In the genomic region with DNA sequence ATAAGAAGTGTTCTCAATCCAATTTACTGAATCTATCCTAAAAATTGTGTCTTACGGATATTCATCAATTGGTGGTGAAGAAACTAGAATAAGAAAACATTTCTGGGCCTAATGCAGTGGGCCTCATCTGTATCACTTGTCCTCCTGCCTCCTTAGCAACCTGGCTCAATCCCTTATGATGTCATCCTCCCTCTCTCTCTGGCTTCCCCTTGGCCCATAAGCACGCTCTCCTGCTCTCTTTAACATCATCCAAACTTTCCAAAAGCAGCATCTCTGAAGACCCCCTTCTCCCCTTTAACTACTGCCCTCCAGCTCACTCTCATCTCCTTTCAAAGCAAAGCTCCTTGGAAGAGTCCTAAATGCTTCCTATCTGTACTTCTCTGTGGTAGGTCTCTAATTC, we compare ENCODE assay signal across 17 cellular contexts. TPM values are rescaled to one million over a fixed set of nuclear protein-coding genes. Genes with fewer than 3 reads are reported as not detected.
DNase-seq lines count a peak whose midpoint lies in the region; ATAC-seq and TF ChIP-seq lines count a peak whose summit lies in the region.
"Had no signal": no experiment of that assay in that cellular context is flagged by ENCODE, and none has a peak within 500 bp of the region (broad histone marks: within the 10 kb centered on the region; RNA-seq: fewer than 3 reads in every experiment).

No MANE protein-coding gene starts in this region.

- intact Hi-C loops in PC-9 (cut with micrococcal nuclease; ENCODE audit: unreplicated experiment) (no loop called here), esophagus squamous epithelium (cut with DNase I) (no loop called here)

- H3K9me3 ChIP-seq in PC-9 (ENCODE audit: insufficient read depth, low read depth) (no peaks in the 10 kb centered on the region), esophagus squamous epithelium (no peaks in the 10 kb centered on the region), smooth muscle cell (replicated peaks; ENCODE audit: low read depth) (no peaks in the 10 kb centered on the region)

- H3K79me2 ChIP-seq in PC-9 (ENCODE audit: low read depth) = no peaks in the 10 kb centered on the region
- no peaks in the 10 kb centered on the region for H3K79me2 ChIP-seq in smooth muscle cell (ENCODE audit: low read depth)

- peaks cover 22% of the 10 kb centered on the region; the same call in 1 of the 2 replicates for H3F3A ChIP-seq in PC-9 (ENCODE audit: insufficient read depth, low read depth)
- H3F3A ChIP-seq in smooth muscle cell (ENCODE audit: low read depth) = no peaks in the 10 kb centered on the region

- DNase-seq in PC-9 (no peak), epithelial cell of prostate (ENCODE audit: low read depth, low spot score) (no peak), esophagus squamous epithelium (lab: John Stamatoyannopoulos, UW) (no peak), smooth muscle cell (lab: John Stamatoyannopoulos, UW; ENCODE audit: unreplicated experiment) (no peak)
- no peak for DNase-seq in activated CD4-positive, alpha-beta T cell treated with anti-CD3 and anti-CD28 coated beads for 1 hour
- no peak for DNase-seq in NK-92 treated with Interleukin-12 subunit alpha and Interleukin-12 subunit beta, amount 100 ng/mL, for 24 hours (lab: John Stamatoyannopoulos, UW)
- DNase-seq: Calu3; CD4-positive, alpha-beta memory T cell; COR-L47; DMS153; DND-41; H9; HFFc6 had no signal

- H3K4me3 ChIP-seq in PC-9 (no peak overlapping the region), esophagus squamous epithelium (no peak overlapping the region), smooth muscle cell (no peak overlapping the region)
- H3K4me3 ChIP-seq: GM23338 had no signal

- H3K9me2 ChIP-seq in PC-9 (ENCODE audit: insufficient read depth) = no peaks in the 10 kb centered on the region

- peaks cover 30% of the 10 kb centered on the region for H3K4me1 ChIP-seq in PC-9 (replicated peaks; ENCODE audit: insufficient read depth)
- peaks cover 6 to 62% (median 9%) of the 10 kb centered on the region in 3 donors for H3K4me1 ChIP-seq in esophagus squamous epithelium
- no peaks in the 10 kb centered on the region for H3K4me1 ChIP-seq in smooth muscle cell (ENCODE audit: low read depth)

- H3K4me2 ChIP-seq in PC-9 = no peak overlapping the region
- no peak overlapping the region for H3K4me2 ChIP-seq in smooth muscle cell
- H3K4me2 ChIP-seq: GM23338 had no signal

- H3K36me3 ChIP-seq in PC-9 (ENCODE audit: low read depth) (no peaks in the 10 kb centered on the region), esophagus squamous epithelium (no peaks in the 10 kb centered on the region), smooth muscle cell (ENCODE audit: low read depth) (no peaks in the 10 kb centered on the region)

- H3K9ac ChIP-seq in smooth muscle cell (ENCODE audit: low read depth) = no peak overlapping the region

- ATAC-seq in HG03135 (IDR thresholded peaks at IDR 0.05; ENCODE audit: unreplicated experiment) (no peak), GM18861 (IDR thresholded peaks at IDR 0.05; ENCODE audit: unreplicated experiment) (no peak)
- ATAC-seq: GM23338, HCT116 had no signal

- TF ChIP-seq POLR2A in esophagus squamous epithelium (IDR thresholded peaks at IDR 0.05) = no peak

- CTCF ChIA-PET in PC-9 (lab: Charles Lee) = no interaction called here

- H2AFZ ChIP-seq in PC-9 (no peak overlapping the region), smooth muscle cell (ENCODE audit: low read depth) (no peak overlapping the region)

- H4K20me1 ChIP-seq in PC-9 (ENCODE audit: insufficient read depth) (no peaks in the 10 kb centered on the region), smooth muscle cell (ENCODE audit: low read depth) (no peaks in the 10 kb centered on the region)

- TF ChIP-seq CTCF in PC-9 (conservative IDR thresholded peaks at IDR 0.05) = no peak
- TF ChIP-seq CTCF in esophagus squamous epithelium (IDR thresholded peaks at IDR 0.05) = no peak
- TF ChIP-seq CTCF in smooth muscle cell (IDR thresholded peaks at IDR 0.05; ENCODE audit: borderline replicate concordance, insufficient read depth, poor library complexity, severe bottlenecking) = no peak

- H3K27me3 ChIP-seq in PC-9 (ENCODE audit: insufficient read depth, low read depth) = no peaks in the 10 kb centered on the region
- H3K27me3 ChIP-seq in esophagus squamous epithelium = no peaks in the 10 kb centered on the region
- H3K27me3 ChIP-seq in smooth muscle cell (ENCODE audit: low read depth) = no peaks in the 10 kb centered on the region

- BruUV-seq in PC-9 (replicated peaks; lab: Mats Ljungman, UMichigan) = no TSS peak

- POLR2A ChIA-PET in PC-9 (lab: Charles Lee; ENCODE audit: unreplicated experiment) = no interaction called here

- H3K27ac ChIP-seq in PC-9 (peak overlapping the region; percentile 58; the same call in 1 of the 2 replicates), epithelial cell of prostate (peak overlapping the region; percentile 72), esophagus squamous epithelium (peak overlapping the region in 3 of 4 donors; percentile 48 to 98 (median 80)), smooth muscle cell (ENCODE audit: low read depth) (peak overlapping the region; percentile 72)

- 88 to 95% methylated on average over 2 of the region's 2 CpGs for WGBS in esophagus squamous epithelium, 2 donors
- WGBS in smooth muscle cell (ENCODE audit: low lambda C conversion rate) = 96% methylated on average over 2 of the region's 2 CpGs

RNA-seq across cellular contexts. Expression of a gene that starts 4.7 kb away (rescaled TPM):
- total RNA-seq in PC-9 (2021) (20.5 and 25.4 TPM in 2 replicates), esophagus squamous epithelium (10 to 100 TPM; 20.4 to 52.8 (median 32.5) TPM), smooth muscle cell (34.9 and 37.9 TPM in 2 replicates)
- 38.6 and 47.8 TPM in 2 replicates for polyA plus RNA-seq in smooth muscle cell

RNA-seq across cellular contexts. Expression of a gene that starts 44.3 kb away (rescaled TPM):
- total RNA-seq in PC-9 (2021) (24.0 and 30.4 TPM in 2 replicates), esophagus squamous epithelium (100 to 1,000 TPM in 1 of 4 donors, 10 to 100 TPM in 3; 68.1 to 120 (median 80.4) TPM), smooth muscle cell (45.7 and 54.9 TPM in 2 replicates)
- polyA plus RNA-seq in smooth muscle cell = 15.5 and 16.9 TPM in 2 replicates
